1 cellular context compared by ENCODE assay signal in the genomic region with DNA sequence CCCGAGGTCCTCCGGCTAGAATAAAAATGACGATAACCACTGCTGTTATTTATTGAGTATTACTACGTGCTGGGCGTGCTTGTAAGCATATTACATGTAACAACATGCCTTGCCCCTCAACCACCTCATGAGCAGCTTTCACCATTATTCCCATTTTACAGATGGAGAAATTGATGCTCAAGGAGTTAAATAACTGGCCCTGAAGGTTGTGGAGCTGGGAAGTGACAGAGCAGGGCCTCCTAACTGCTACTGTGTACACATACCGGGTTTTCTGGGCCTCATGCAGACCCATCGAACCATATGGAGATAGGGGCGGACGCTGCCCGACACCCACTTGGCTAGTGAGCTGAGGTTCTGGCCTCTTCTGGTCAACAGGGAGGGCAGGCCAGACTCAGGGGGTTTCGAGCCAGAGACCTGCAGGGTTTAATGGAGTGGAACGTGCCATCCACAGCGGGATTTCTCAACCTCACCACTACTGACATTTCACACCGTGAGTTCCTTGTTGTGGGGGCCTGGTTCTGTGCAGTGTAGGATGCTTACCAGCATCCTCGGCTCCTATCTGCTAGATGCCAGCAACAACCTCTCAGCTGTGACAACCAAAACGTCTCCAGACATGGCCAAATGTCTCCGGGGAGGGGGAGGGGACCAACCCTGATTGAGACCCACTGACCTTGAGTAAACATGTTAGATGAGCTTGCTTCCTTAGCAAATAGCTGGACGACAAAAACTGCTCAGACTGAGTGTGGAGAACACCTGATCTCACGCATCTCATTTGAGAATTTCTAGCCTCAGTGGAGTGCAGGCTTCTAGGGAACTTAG.
TF ChIP-seq lines count a peak whose summit lies in the region.

No MANE protein-coding gene starts in this region.

TF ChIP-seq in HepG2, 621 proteins besides CTCF, POLR2A, EP300 and RAD21 (continues in another document):
- peak; percentile 18 for TF ChIP-seq PRPF4 (IDR thresholded peaks at IDR 0.05; ENCODE audit: low read depth, low read length, poor library complexity, severe bottlenecking)
- TF ChIP-seq ZSCAN25 (CRISPR knock-in tag; IDR thresholded peaks at IDR 0.05) = 0 out of 2 replicates have a peak, but pooled peaks have one; percentile 8
- no peak for TF ChIP-seq MIER2 (CRISPR knock-in tag; IDR thresholded peaks at IDR 0.05)
- 0 out of 2 replicates have a peak, but pooled peaks have one; percentile 8 for TF ChIP-seq ZNF33B (CRISPR knock-in tag; IDR thresholded peaks at IDR 0.05)
- peak; percentile 14 for TF ChIP-seq TGIF2 (CRISPR knock-in tag; IDR thresholded peaks at IDR 0.05)
- TF ChIP-seq, protein P1, sequence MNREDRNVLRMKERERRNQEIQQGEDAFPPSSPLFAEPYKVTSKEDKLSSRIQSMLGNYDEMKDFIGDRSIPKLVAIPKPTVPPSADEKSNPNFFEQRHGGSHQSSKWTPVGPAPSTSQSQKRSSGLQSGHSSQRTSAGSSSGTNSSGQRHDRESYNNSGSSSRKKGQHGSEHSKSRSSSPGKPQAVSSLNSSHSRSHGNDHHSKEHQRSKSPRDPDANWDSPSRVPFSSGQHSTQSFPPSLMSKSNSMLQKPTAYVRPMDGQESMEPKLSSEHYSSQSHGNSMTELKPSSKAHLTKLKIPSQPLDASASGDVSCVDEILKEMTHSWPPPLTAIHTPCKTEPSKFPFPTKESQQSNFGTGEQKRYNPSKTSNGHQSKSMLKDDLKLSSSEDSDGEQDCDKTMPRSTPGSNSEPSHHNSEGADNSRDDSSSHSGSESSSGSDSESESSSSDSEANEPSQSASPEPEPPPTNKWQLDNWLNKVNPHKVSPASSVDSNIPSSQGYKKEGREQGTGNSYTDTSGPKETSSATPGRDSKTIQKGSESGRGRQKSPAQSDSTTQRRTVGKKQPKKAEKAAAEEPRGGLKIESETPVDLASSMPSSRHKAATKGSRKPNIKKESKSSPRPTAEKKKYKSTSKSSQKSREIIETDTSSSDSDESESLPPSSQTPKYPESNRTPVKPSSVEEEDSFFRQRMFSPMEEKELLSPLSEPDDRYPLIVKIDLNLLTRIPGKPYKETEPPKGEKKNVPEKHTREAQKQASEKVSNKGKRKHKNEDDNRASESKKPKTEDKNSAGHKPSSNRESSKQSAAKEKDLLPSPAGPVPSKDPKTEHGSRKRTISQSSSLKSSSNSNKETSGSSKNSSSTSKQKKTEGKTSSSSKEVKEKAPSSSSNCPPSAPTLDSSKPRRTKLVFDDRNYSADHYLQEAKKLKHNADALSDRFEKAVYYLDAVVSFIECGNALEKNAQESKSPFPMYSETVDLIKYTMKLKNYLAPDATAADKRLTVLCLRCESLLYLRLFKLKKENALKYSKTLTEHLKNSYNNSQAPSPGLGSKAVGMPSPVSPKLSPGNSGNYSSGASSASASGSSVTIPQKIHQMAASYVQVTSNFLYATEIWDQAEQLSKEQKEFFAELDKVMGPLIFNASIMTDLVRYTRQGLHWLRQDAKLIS (CRISPR knock-in tag; IDR thresholded peaks at IDR 0.05) = no peak
- TF ChIP-seq HNF4A (CRISPR knock-in tag; IDR thresholded peaks at IDR 0.05) = no peak
- TF ChIP-seq, protein P2, sequence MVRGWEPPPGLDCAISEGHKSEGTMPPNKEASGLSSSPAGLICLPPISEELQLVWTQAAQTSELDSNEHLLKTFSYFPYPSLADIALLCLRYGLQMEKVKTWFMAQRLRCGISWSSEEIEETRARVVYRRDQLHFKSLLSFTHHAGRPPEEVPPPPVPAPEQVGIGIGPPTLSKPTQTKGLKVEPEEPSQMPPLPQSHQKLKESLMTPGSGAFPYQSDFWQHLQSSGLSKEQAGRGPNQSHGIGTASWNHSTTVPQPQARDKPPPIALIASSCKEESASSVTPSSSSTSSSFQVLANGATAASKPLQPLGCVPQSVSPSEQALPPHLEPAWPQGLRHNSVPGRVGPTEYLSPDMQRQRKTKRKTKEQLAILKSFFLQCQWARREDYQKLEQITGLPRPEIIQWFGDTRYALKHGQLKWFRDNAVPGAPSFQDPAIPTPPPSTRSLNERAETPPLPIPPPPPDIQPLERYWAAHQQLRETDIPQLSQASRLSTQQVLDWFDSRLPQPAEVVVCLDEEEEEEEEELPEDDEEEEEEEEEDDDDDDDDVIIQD (CRISPR knock-in tag; IDR thresholded peaks at IDR 0.05; ENCODE audit: low read depth) = 0 out of 2 replicates have a peak, but pooled peaks have one; percentile 6
- TF ChIP-seq, protein P3, sequence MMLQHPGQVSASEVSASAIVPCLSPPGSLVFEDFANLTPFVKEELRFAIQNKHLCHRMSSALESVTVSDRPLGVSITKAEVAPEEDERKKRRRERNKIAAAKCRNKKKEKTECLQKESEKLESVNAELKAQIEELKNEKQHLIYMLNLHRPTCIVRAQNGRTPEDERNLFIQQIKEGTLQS (CRISPR knock-in tag; IDR thresholded peaks at IDR 0.05) = no peak
- TF ChIP-seq ZNF550 (CRISPR knock-in tag; IDR thresholded peaks at IDR 0.05; ENCODE audit: borderline replicate concordance) = no peak
- no peak for TF ChIP-seq HOXA3 (CRISPR knock-in tag; IDR thresholded peaks at IDR 0.05)
- TF ChIP-seq ZNF7 (CRISPR knock-in tag; IDR thresholded peaks at IDR 0.05) = no peak
- TF ChIP-seq ZSCAN22 (CRISPR knock-in tag; IDR thresholded peaks at IDR 0.05) = no peak
- TF ChIP-seq CENPX (CRISPR knock-in tag; IDR thresholded peaks at IDR 0.05) = no peak
- TF ChIP-seq, protein P4, sequence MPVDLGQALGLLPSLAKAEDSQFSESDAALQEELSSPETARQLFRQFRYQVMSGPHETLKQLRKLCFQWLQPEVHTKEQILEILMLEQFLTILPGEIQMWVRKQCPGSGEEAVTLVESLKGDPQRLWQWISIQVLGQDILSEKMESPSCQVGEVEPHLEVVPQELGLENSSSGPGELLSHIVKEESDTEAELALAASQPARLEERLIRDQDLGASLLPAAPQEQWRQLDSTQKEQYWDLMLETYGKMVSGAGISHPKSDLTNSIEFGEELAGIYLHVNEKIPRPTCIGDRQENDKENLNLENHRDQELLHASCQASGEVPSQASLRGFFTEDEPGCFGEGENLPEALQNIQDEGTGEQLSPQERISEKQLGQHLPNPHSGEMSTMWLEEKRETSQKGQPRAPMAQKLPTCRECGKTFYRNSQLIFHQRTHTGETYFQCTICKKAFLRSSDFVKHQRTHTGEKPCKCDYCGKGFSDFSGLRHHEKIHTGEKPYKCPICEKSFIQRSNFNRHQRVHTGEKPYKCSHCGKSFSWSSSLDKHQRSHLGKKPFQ (CRISPR knock-in tag; IDR thresholded peaks at IDR 0.05; ENCODE audit: insufficient replicate concordance) = no peak
- TF ChIP-seq, protein P5, sequence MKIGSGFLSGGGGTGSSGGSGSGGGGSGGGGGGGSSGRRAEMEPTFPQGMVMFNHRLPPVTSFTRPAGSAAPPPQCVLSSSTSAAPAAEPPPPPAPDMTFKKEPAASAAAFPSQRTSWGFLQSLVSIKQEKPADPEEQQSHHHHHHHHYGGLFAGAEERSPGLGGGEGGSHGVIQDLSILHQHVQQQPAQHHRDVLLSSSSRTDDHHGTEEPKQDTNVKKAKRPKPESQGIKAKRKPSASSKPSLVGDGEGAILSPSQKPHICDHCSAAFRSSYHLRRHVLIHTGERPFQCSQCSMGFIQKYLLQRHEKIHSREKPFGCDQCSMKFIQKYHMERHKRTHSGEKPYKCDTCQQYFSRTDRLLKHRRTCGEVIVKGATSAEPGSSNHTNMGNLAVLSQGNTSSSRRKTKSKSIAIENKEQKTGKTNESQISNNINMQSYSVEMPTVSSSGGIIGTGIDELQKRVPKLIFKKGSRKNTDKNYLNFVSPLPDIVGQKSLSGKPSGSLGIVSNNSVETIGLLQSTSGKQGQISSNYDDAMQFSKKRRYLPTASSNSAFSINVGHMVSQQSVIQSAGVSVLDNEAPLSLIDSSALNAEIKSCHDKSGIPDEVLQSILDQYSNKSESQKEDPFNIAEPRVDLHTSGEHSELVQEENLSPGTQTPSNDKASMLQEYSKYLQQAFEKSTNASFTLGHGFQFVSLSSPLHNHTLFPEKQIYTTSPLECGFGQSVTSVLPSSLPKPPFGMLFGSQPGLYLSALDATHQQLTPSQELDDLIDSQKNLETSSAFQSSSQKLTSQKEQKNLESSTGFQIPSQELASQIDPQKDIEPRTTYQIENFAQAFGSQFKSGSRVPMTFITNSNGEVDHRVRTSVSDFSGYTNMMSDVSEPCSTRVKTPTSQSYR (CRISPR knock-in tag; IDR thresholded peaks at IDR 0.05; ENCODE audit: borderline replicate concordance) = peak; percentile 80
- TF ChIP-seq SP1 (IDR thresholded peaks at IDR 0.05) = no peak
- TF ChIP-seq SP1 (CRISPR knock-in tag; IDR thresholded peaks at IDR 0.05) = 0 out of 2 replicates have a peak, but pooled peaks have one; percentile 8
- no peak for TF ChIP-seq GTF2F1 (IDR thresholded peaks at IDR 0.05; ENCODE audit: low read length)
- no peak for TF ChIP-seq NFIC (IDR thresholded peaks at IDR 0.05; ENCODE audit: low read length)
- no peak for TF ChIP-seq SP2 (CRISPR knock-in tag; IDR thresholded peaks at IDR 0.05)
- TF ChIP-seq ZNF12 (CRISPR knock-in tag; IDR thresholded peaks at IDR 0.05) = no peak
- TF ChIP-seq, protein P6, sequence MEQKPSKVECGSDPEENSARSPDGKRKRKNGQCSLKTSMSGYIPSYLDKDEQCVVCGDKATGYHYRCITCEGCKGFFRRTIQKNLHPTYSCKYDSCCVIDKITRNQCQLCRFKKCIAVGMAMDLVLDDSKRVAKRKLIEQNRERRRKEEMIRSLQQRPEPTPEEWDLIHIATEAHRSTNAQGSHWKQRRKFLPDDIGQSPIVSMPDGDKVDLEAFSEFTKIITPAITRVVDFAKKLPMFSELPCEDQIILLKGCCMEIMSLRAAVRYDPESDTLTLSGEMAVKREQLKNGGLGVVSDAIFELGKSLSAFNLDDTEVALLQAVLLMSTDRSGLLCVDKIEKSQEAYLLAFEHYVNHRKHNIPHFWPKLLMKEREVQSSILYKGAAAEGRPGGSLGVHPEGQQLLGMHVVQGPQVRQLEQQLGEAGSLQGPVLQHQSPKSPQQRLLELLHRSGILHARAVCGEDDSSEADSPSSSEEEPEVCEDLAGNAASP (CRISPR knock-in tag; IDR thresholded peaks at IDR 0.05; ENCODE audit: borderline replicate concordance) = no peak
- TF ChIP-seq, protein P7, sequence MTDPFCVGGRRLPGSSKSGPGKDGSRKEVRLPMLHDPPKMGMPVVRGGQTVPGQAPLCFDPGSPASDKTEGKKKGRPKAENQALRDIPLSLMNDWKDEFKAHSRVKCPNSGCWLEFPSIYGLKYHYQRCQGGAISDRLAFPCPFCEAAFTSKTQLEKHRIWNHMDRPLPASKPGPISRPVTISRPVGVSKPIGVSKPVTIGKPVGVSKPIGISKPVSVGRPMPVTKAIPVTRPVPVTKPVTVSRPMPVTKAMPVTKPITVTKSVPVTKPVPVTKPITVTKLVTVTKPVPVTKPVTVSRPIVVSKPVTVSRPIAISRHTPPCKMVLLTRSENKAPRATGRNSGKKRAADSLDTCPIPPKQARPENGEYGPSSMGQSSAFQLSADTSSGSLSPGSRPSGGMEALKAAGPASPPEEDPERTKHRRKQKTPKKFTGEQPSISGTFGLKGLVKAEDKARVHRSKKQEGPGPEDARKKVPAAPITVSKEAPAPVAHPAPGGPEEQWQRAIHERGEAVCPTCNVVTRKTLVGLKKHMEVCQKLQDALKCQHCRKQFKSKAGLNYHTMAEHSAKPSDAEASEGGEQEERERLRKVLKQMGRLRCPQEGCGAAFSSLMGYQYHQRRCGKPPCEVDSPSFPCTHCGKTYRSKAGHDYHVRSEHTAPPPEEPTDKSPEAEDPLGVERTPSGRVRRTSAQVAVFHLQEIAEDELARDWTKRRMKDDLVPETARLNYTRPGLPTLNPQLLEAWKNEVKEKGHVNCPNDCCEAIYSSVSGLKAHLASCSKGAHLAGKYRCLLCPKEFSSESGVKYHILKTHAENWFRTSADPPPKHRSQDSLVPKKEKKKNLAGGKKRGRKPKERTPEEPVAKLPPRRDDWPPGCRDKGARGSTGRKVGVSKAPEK (CRISPR knock-in tag; IDR thresholded peaks at IDR 0.05; ENCODE audit: borderline replicate concordance) = no peak
- peak; percentile 2 for TF ChIP-seq XRCC5 (optimal IDR thresholded peaks at IDR 0.05; ENCODE audit: low read length)
- TF ChIP-seq FOXA3 (CRISPR knock-in tag; IDR thresholded peaks at IDR 0.05) = peak; percentile 71
- TF ChIP-seq, protein P8, sequence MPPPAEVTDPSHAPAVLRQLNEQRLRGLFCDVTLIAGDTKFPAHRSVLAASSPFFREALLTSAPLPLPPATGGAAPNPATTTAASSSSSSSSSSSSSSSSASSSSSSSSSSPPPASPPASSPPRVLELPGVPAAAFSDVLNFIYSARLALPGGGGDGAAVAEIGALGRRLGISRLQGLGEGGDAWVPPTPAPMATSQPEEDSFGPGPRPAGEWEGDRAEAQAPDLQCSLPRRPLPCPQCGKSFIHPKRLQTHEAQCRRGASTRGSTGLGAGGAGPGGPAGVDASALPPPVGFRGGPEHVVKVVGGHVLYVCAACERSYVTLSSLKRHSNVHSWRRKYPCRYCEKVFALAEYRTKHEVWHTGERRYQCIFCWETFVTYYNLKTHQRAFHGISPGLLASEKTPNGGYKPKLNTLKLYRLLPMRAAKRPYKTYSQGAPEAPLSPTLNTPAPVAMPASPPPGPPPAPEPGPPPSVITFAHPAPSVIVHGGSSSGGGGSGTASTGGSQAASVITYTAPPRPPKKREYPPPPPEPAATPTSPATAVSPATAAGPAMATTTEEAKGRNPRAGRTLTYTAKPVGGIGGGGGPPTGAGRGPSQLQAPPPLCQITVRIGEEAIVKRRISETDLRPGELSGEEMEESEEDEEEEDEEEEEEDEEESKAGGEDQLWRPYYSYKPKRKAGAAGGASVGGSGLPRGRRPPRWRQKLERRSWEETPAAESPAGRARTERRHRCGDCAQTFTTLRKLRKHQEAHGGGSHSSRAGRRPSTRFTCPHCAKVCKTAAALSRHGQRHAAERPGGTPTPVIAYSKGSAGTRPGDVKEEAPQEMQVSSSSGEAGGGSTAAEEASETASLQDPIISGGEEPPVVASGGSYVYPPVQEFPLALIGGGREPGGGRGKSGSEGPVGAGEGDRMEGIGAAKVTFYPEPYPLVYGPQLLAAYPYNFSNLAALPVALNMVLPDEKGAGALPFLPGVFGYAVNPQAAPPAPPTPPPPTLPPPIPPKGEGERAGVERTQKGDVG (CRISPR knock-in tag; IDR thresholded peaks at IDR 0.05; ENCODE audit: borderline replicate concordance) = 0 out of 2 replicates have a peak, but pooled peaks have one; percentile 12
- no peak for TF ChIP-seq MTF2 (CRISPR knock-in tag; IDR thresholded peaks at IDR 0.05; ENCODE audit: borderline replicate concordance)
- TF ChIP-seq ZFAT (CRISPR knock-in tag; conservative IDR thresholded peaks at IDR 0.05) = no peak
- TF ChIP-seq ZNF124 (CRISPR knock-in tag; IDR thresholded peaks at IDR 0.05) = no peak
- TF ChIP-seq HMG20B (CRISPR knock-in tag; conservative IDR thresholded peaks at IDR 0.05) = no peak; the same call in 1 of the 2 replicates
- TF ChIP-seq NR1H2 (CRISPR knock-in tag; IDR thresholded peaks at IDR 0.05; ENCODE audit: borderline replicate concordance, low read depth) = no peak
- TF ChIP-seq, protein P9, sequence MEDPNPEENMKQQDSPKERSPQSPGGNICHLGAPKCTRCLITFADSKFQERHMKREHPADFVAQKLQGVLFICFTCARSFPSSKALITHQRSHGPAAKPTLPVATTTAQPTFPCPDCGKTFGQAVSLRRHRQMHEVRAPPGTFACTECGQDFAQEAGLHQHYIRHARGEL (CRISPR knock-in tag; IDR thresholded peaks at IDR 0.05) = no peak
- no peak for TF ChIP-seq ZNF788 (CRISPR knock-in tag; IDR thresholded peaks at IDR 0.05; ENCODE audit: borderline replicate concordance)
- TF ChIP-seq ELF4 (CRISPR knock-in tag; IDR thresholded peaks at IDR 0.05; ENCODE audit: borderline replicate concordance) = no peak
- no peak for TF ChIP-seq ZNF543 (CRISPR knock-in tag; IDR thresholded peaks at IDR 0.05)
